ENCODE assay signal across 1 cellular context in genomic region chr3:149576071-149576564, GRCh38.
TF ChIP-seq lines count a peak whose summit lies in the region.

No MANE protein-coding gene starts in this region.

TF ChIP-seq in GM12878, 131 proteins besides CTCF, POLR2A, EP300 and RAD21 (continued from another document):
- TF ChIP-seq TCF3 (IDR thresholded peaks at IDR 0.05; ENCODE audit: borderline replicate concordance, insufficient read depth, low read depth, low read length), result no peak
- no peak for TF ChIP-seq YY1 (IDR thresholded peaks at IDR 0.05; ENCODE audit: low read depth, low read length)
- no peak for TF ChIP-seq ATF3 (IDR thresholded peaks at IDR 0.05; ENCODE audit: borderline replicate concordance, extremely low read depth, low read depth, low read length)
- TF ChIP-seq ETV6 (conservative IDR thresholded peaks at IDR 0.05 in 1 of 2, IDR thresholded peaks at IDR 0.05 in 1 of 2; ENCODE audit: borderline replicate concordance in 1 of 2, low read depth in 1 of 2), result peak in 1 of 2 experiments; percentile 90; a peak in 2 of 4 replicates
- peak; percentile 88 for TF ChIP-seq IKZF1 (conservative IDR thresholded peaks at IDR 0.05)
- no peak for TF ChIP-seq EZH2 (IDR thresholded peaks at IDR 0.05; ENCODE audit: borderline replicate concordance, control insufficient read depth, low read depth, low read length)
- TF ChIP-seq CREM (IDR thresholded peaks at IDR 0.05; ENCODE audit: low read depth), result 0 out of 2 replicates have a peak, but pooled peaks have one; percentile 51
- TF ChIP-seq RCOR1 (conservative IDR thresholded peaks at IDR 0.05; ENCODE audit: low read depth, low read length), result no peak
- TF ChIP-seq REST (IDR thresholded peaks at IDR 0.05; ENCODE audit: low read depth, low read length), result no peak
- TF ChIP-seq JUNB (IDR thresholded peaks at IDR 0.05), result peak; percentile 75
- TF ChIP-seq IKZF2 (IDR thresholded peaks at IDR 0.05), result peak; percentile 96
- peak; percentile 85 for TF ChIP-seq NFIC (IDR thresholded peaks at IDR 0.05; ENCODE audit: low read depth, low read length)
- no peak for TF ChIP-seq PRDM15 (CRISPR knock-in tag; IDR thresholded peaks at IDR 0.05)
- TF ChIP-seq ZBTB4 (CRISPR knock-in tag; IDR thresholded peaks at IDR 0.05), result no peak
- TF ChIP-seq CEBPB (IDR thresholded peaks at IDR 0.05; ENCODE audit: borderline replicate concordance in 1 of 2, low read depth in 2 of 2, low read length in 2 of 2), result peak in 1 of 2 experiments; percentile 58; a peak in 1 of 4 replicates
- TF ChIP-seq GABPA (IDR thresholded peaks at IDR 0.05; ENCODE audit: low read depth), result no peak
- no peak for TF ChIP-seq IRF5 (IDR thresholded peaks at IDR 0.05; ENCODE audit: borderline replicate concordance)
- peak; percentile 29; the same call in 1 of the 2 replicates for TF ChIP-seq ATF2 (IDR thresholded peaks at IDR 0.05; ENCODE audit: low read length)
- peak; percentile 65 for TF ChIP-seq HDGF (IDR thresholded peaks at IDR 0.05)
